ENCODE assay signal across 9 cellular contexts in the genomic region with DNA sequence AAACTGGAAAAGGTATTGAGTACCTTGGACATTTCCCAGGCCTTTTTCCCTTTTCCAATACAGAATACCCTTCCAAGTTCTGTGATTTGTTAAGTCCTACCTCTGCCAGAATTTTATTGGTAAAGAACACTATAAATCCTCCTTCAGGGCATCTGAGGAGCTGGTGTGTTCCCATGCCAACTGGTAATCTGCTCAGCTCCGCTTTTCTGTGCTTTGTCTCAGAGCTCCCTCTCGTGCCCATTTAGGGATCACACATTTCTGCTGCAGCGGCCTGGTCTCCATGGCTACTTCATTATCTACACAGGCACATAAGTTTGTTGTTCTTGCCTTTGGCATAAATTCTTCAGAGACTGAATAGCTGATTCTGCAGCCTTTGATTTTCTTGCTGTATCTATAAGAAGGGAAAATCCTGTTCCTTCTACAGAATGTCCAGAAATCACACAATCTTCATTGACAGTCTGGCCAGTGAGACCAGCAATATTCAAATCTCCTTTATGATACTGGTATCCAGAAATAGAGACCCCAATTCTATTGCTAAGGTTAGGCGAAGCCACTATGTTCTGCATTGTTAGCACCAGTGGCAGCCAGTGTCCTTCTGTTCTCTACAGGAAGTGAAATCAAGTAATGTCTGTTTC. TPM values are rescaled to one million over a fixed set of nuclear protein-coding genes. Genes with fewer than 3 reads are reported as not detected.
DNase-seq lines count a peak whose midpoint lies in the region; ATAC-seq and TF ChIP-seq lines count a peak whose summit lies in the region.
"Had no signal": no experiment of that assay in that cellular context is flagged by ENCODE, and none has a peak within 500 bp of the region (broad histone marks: within the 10 kb centered on the region; RNA-seq: fewer than 3 reads in every experiment).

No MANE protein-coding gene starts in this region.

- H3K27me3 Mint-ChIP-seq in activated T-cell treated with anti-CD3 and anti-CD28 coated beads, Interleukin-2, amount 50 U/mL, for 4 hours (ENCODE audit: low read depth): no peaks in the 10 kb centered on the region

- no peaks in the 10 kb centered on the region for H3K79me2 ChIP-seq in KMS-11 (ENCODE audit: insufficient read depth, low read depth)

- TF ChIP-seq CTCF in KMS-11 (conservative IDR thresholded peaks at IDR 0.05; ENCODE audit: low read depth, low read length): peak; percentile 75
- TF ChIP-seq CTCF in breast epithelium (IDR thresholded peaks at IDR 0.05): peak in 2 of 3 donors; percentile 60 to 74

- H3K4me1 ChIP-seq in KMS-11 (ENCODE audit: low read depth, poor library complexity, severe bottlenecking) (no peaks in the 10 kb centered on the region), breast epithelium (peaks cover 0 to 4% of the 10 kb centered on the region in 2 donors)

- no peaks in the 10 kb centered on the region for H3K27me3 ChIP-seq in KMS-11 (ENCODE audit: insufficient read depth, low read depth)
- H3K27me3 ChIP-seq in breast epithelium: no peaks in the 10 kb centered on the region

- H3K4me3 Mint-ChIP-seq in activated T-cell treated with anti-CD3 and anti-CD28 coated beads, Interleukin-2, amount 50 U/mL, for 4 hours: no peak overlapping the region

- H3K4me3 ChIP-seq in KMS-11 (IDR thresholded peaks at IDR 0.05; ENCODE audit: insufficient read depth, low read depth, low read length) (no peak overlapping the region), breast epithelium (no peak overlapping the region)

- no peak for TF ChIP-seq POLR2A in breast epithelium (IDR thresholded peaks at IDR 0.05)

- no peak overlapping the region for H3K9ac ChIP-seq in KMS-11

- peak; percentile 58 for ATAC-seq in GM21723 (IDR thresholded peaks at IDR 0.05; ENCODE audit: unreplicated experiment)
- no peak for ATAC-seq in activated T-cell treated with anti-CD3 and anti-CD28 coated beads, Interleukin-2, amount 50 U/mL, for 4 hours

- no peaks in the 10 kb centered on the region for H4K20me1 ChIP-seq in KMS-11 (ENCODE audit: insufficient read depth)

- H2AFZ ChIP-seq in KMS-11 (ENCODE audit: low read depth): no peak overlapping the region

- H3K4me1 Mint-ChIP-seq in activated T-cell treated with anti-CD3 and anti-CD28 coated beads, Interleukin-2, amount 50 U/mL, for 4 hours (ENCODE audit: low read depth): peaks cover 5% of the 10 kb centered on the region

- H3K9me3 ChIP-seq in breast epithelium: no peaks in the 10 kb centered on the region

- peaks cover 9% of the 10 kb centered on the region; the same call in 1 of the 2 replicates for H3K36me3 ChIP-seq in KMS-11 (ENCODE audit: insufficient read depth)
- H3K36me3 ChIP-seq in breast epithelium: no peaks in the 10 kb centered on the region

- no peak overlapping the region for H3K4me2 ChIP-seq in KMS-11

- H3K9me3 Mint-ChIP-seq in activated T-cell treated with anti-CD3 and anti-CD28 coated beads, Interleukin-2, amount 50 U/mL, for 4 hours: no peaks in the 10 kb centered on the region

- intact Hi-C loops in breast epithelium (cut with DNase I; ENCODE audit: low total_unique reads): no loop called here

- H3K36me3 Mint-ChIP-seq in activated T-cell treated with anti-CD3 and anti-CD28 coated beads, Interleukin-2, amount 50 U/mL, for 4 hours (ENCODE audit: insufficient read depth): peaks cover 16% of the 10 kb centered on the region

- peak; percentile 87 for DNase-seq in GM03348 (ENCODE audit: low spot score)
- DNase-seq in OCI-M1 (lab: John Stamatoyannopoulos, UW): peak; percentile 72
- peak; percentile 53 to 68 for DNase-seq in breast epithelium (ENCODE audit: low spot score in 2 of 2)
- peak; percentile 89 for DNase-seq in inferior parietal cortex (ENCODE audit: extremely low spot score)
- DNase-seq in smooth muscle cell of the brain vasculature (ENCODE audit: low read depth, low spot score): peak; percentile 73
- DNase-seq in activated T-cell treated with anti-CD3 and anti-CD28 coated beads, Interleukin-2, amount 50 U/mL, for 4 hours: no peak

- H3K27ac ChIP-seq in KMS-11: peak overlapping the region; percentile 13; the same call in 1 of the 2 replicates
- peak overlapping the region in 1 of 2 donors; percentile 40 for H3K27ac ChIP-seq in breast epithelium
- H3K27ac ChIP-seq: epithelial cell of prostate had no signal

RNA-seq across cellular contexts. Expression of a gene that starts 52.0 kb away (rescaled TPM):
- total RNA-seq in breast epithelium: 10 to 100 TPM; 14.1 to 49.2 (median 32.1) TPM
- total RNA-seq in activated T-cell treated with anti-CD3 and anti-CD28 coated beads, Interleukin-2, amount 50 U/mL, for 4 hours: 10 to 100 TPM; 15.4 to 16.1 (median 15.8) TPM

RNA-seq across cellular contexts. Expression of a gene that starts 58.2 kb away (rescaled TPM):
- total RNA-seq in breast epithelium: not detected
- not detected for total RNA-seq in activated T-cell treated with anti-CD3 and anti-CD28 coated beads, Interleukin-2, amount 50 U/mL, for 4 hours
